ENCODE assay signal across 2 cellular contexts in genomic region chr20:49396230-49396629, GRCh38.
TF ChIP-seq lines count a peak whose summit lies in the region.

No MANE protein-coding gene starts in this region.

TF ChIP-seq in SK-N-SH, 30 proteins besides CTCF, POLR2A, EP300 and RAD21 (continued from another document):
- no peak for TF ChIP-seq USF1 (IDR thresholded peaks at IDR 0.05; ENCODE audit: borderline replicate concordance, low read depth)
- no peak for TF ChIP-seq ZBTB33 (IDR thresholded peaks at IDR 0.05; ENCODE audit: borderline replicate concordance, low read depth)
- TF ChIP-seq PBX3 (IDR thresholded peaks at IDR 0.05): no peak
- TF ChIP-seq, protein P1, sequence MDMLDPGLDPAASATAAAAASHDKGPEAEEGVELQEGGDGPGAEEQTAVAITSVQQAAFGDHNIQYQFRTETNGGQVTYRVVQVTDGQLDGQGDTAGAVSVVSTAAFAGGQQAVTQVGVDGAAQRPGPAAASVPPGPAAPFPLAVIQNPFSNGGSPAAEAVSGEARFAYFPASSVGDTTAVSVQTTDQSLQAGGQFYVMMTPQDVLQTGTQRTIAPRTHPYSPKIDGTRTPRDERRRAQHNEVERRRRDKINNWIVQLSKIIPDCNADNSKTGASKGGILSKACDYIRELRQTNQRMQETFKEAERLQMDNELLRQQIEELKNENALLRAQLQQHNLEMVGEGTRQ (IDR thresholded peaks at IDR 0.05; ENCODE audit: borderline replicate concordance, low read depth, low read length): no peak
- TF ChIP-seq RCOR1 (IDR thresholded peaks at IDR 0.05; ENCODE audit: low read length): no peak
- no peak for TF ChIP-seq NRF1 (IDR thresholded peaks at IDR 0.05; ENCODE audit: low read depth, low read length)
- TF ChIP-seq, protein P2, sequence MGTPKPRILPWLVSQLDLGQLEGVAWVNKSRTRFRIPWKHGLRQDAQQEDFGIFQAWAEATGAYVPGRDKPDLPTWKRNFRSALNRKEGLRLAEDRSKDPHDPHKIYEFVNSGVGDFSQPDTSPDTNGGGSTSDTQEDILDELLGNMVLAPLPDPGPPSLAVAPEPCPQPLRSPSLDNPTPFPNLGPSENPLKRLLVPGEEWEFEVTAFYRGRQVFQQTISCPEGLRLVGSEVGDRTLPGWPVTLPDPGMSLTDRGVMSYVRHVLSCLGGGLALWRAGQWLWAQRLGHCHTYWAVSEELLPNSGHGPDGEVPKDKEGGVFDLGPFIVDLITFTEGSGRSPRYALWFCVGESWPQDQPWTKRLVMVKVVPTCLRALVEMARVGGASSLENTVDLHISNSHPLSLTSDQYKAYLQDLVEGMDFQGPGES (IDR thresholded peaks at IDR 0.05; ENCODE audit: low read depth, low read length): no peak
- TF ChIP-seq SMC3 (IDR thresholded peaks at IDR 0.05; ENCODE audit: low read depth, low read length): no peak
- TF ChIP-seq SIN3A (IDR thresholded peaks at IDR 0.05; ENCODE audit: borderline replicate concordance, low read depth, low read length): no peak
- TF ChIP-seq FOXJ3 (CRISPR knock-in tag; IDR thresholded peaks at IDR 0.05): no peak
- TF ChIP-seq EZH2phosphoT487 (IDR thresholded peaks at IDR 0.05; ENCODE audit: borderline replicate concordance, low read depth): no peak
- no peak for TF ChIP-seq CHD2 (IDR thresholded peaks at IDR 0.05; ENCODE audit: low read length, partially characterized antibody)
- no peak for TF ChIP-seq FOSL2 (IDR thresholded peaks at IDR 0.05; ENCODE audit: borderline replicate concordance, low read depth)
- TF ChIP-seq MEF2A (IDR thresholded peaks at IDR 0.05; ENCODE audit: borderline replicate concordance, low read depth): no peak

TF ChIP-seq in SK-N-SH treated with all-trans-retinoic acid at 6 μM for 48 hours, 23 proteins besides CTCF, POLR2A, EP300 and RAD21 (continued from another document):
- TF ChIP-seq, protein P3, sequence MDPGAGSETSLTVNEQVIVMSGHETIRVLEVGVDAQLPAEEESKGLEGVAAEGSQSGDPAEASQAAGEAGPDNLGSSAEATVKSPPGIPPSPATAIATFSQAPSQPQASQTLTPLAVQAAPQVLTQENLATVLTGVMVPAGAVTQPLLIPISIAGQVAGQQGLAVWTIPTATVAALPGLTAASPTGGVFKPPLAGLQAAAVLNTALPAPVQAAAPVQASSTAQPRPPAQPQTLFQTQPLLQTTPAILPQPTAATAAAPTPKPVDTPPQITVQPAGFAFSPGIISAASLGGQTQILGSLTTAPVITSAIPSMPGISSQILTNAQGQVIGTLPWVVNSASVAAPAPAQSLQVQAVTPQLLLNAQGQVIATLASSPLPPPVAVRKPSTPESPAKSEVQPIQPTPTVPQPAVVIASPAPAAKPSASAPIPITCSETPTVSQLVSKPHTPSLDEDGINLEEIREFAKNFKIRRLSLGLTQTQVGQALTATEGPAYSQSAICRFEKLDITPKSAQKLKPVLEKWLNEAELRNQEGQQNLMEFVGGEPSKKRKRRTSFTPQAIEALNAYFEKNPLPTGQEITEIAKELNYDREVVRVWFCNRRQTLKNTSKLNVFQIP (CRISPR knock-in tag; IDR thresholded peaks at IDR 0.05; ENCODE audit: borderline replicate concordance, low read depth): no peak
- TF ChIP-seq ZC3H10 (CRISPR knock-in tag; IDR thresholded peaks at IDR 0.05) (no peak), ZFP30 (CRISPR knock-in tag; IDR thresholded peaks at IDR 0.05) (no peak), GLIS3 (CRISPR knock-in tag; IDR thresholded peaks at IDR 0.05) (no peak), BACH2 (CRISPR knock-in tag; IDR thresholded peaks at IDR 0.05; ENCODE audit: borderline replicate concordance) (no peak), OSR1 (CRISPR knock-in tag; IDR thresholded peaks at IDR 0.05) (no peak), ZNF70 (CRISPR knock-in tag; IDR thresholded peaks at IDR 0.05) (no peak), RARB (CRISPR knock-in tag; IDR thresholded peaks at IDR 0.05) (no peak), ZNF565 (CRISPR knock-in tag; conservative IDR thresholded peaks at IDR 0.05; ENCODE audit: low read depth) (no peak), ZFP3 (CRISPR knock-in tag; IDR thresholded peaks at IDR 0.05) (no peak), CSRNP3 (CRISPR knock-in tag; IDR thresholded peaks at IDR 0.05) (no peak), TSHZ2 (CRISPR knock-in tag; IDR thresholded peaks at IDR 0.05) (no peak), SNAI2 (CRISPR knock-in tag; IDR thresholded peaks at IDR 0.05) (no peak), ARNTL (CRISPR knock-in tag; IDR thresholded peaks at IDR 0.05; ENCODE audit: borderline replicate concordance, low read depth) (no peak), TOX (CRISPR knock-in tag; IDR thresholded peaks at IDR 0.05; ENCODE audit: borderline replicate concordance) (no peak), PATZ1 (CRISPR knock-in tag; IDR thresholded peaks at IDR 0.05; ENCODE audit: borderline replicate concordance) (no peak), CSDC2 (CRISPR knock-in tag; IDR thresholded peaks at IDR 0.05) (no peak)
TF ChIP-seq in SK-N-SH treated with all-trans-retinoic acid at 6 μM for 48 hours: peak in this region for 0.
